Comparison of ENCODE assay signal across 8 cellular contexts in the genomic region with DNA sequence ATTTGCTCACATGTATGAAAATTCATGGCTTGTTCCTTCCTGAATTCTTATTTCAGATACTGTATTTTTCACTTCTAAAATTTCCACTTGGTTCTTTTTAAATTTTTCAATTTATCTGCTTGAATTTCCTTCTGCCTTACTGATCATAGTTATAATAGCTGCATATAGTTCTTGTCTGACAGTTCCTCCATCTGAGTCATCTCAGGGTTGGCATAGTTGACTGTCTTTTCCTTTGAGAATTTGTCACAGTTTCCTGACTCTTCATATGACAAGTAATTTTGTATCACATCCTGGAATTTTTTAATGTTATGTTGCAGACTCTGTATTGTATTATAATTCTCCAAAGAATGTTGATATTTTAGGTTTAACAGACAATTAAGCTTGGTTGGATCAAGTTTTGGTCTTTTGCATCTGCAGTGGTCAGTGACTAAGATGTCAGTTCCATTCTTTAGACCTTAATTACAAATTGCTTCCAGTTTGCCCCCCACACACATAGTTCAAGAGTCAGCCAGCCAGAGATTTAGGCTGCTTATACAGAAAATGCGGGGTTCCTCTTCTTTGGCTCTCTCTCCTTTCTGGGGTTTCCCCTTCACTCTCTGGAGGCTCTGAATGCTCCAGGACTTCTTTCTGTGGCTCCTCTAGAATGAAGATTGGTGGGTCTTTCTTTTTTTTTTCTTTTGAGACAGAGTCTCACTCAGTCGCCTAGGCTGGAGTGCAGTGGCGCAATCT.
A peak's percentile ranks its signal among the peaks of the same experiment; 100 is the strongest.
DNase-seq lines count a peak whose midpoint lies in the region; ATAC-seq and TF ChIP-seq lines count a peak whose summit lies in the region.
"Not testable (repeated sequence)": the region's sequence is repeated elsewhere in the genome, so short reads cannot be mapped to it uniquely, and the experiment has no call there.

No MANE protein-coding gene starts in this region.

- H3K4me3 Mint-ChIP-seq in activated T-cell treated with anti-CD3 and anti-CD28 coated beads, Interleukin-2, amount 50 U/mL, for 4 hours; activated naive CD8-positive, alpha-beta T cell treated with anti-CD3 and anti-CD28 coated beads, Interleukin-2, amount 50 U/mL, for 24 hours; stimulated activated effector memory CD8-positive, alpha-beta T cell treated with anti-CD3 and anti-CD28 coated beads, Interleukin-12 subunit alpha, Interleukin-12 subunit beta, amount 100 ng/mL, for 72 hours; stimulated activated naive CD8-positive, alpha-beta T cell treated with anti-CD3 and anti-CD28 coated beads, Interleukin-15, Interleukin-2, amounts not matched to agents 100 ng/mL and 50 ng/mL, for 24 hours: not testable (repeated sequence)

- H3K27ac Mint-ChIP-seq in activated naive CD8-positive, alpha-beta T cell treated with anti-CD3 and anti-CD28 coated beads, Interleukin-2, amount 50 U/mL, for 24 hours, result peak overlapping the region; percentile 54
- not testable (repeated sequence) for H3K27ac Mint-ChIP-seq in stimulated activated effector memory CD8-positive, alpha-beta T cell treated with anti-CD3 and anti-CD28 coated beads, Interleukin-12 subunit alpha, Interleukin-12 subunit beta, amount 100 ng/mL, for 72 hours
- peak overlapping the region; percentile 72 for H3K27ac Mint-ChIP-seq in stimulated activated naive CD8-positive, alpha-beta T cell treated with anti-CD3 and anti-CD28 coated beads, Interleukin-15, Interleukin-2, amounts not matched to agents 100 ng/mL and 50 ng/mL, for 24 hours

- H3K27me3 Mint-ChIP-seq in activated T-cell treated with anti-CD3 and anti-CD28 coated beads, Interleukin-2, amount 50 U/mL, for 4 hours (ENCODE audit: low read depth); activated naive CD8-positive, alpha-beta T cell treated with anti-CD3 and anti-CD28 coated beads, Interleukin-2, amount 50 U/mL, for 24 hours; stimulated activated naive CD8-positive, alpha-beta T cell treated with anti-CD3 and anti-CD28 coated beads, Interleukin-15, Interleukin-2, amounts not matched to agents 100 ng/mL and 50 ng/mL, for 24 hours: not testable (repeated sequence)

- DNase-seq in AG10803 (ENCODE audit: low read depth) (peak; percentile 1), MV-4-11 (lab: John Stamatoyannopoulos, UW) (peak; percentile 6), RPMI7951 (ENCODE audit: low read depth) (peak; percentile 3)
- not testable (repeated sequence) for DNase-seq in activated T-cell treated with anti-CD3 and anti-CD28 coated beads, Interleukin-2, amount 50 U/mL, for 4 hours; activated naive CD8-positive, alpha-beta T cell treated with anti-CD3 and anti-CD28 coated beads, Interleukin-2, amount 50 U/mL, for 24 hours; stimulated activated effector memory CD8-positive, alpha-beta T cell treated with anti-CD3 and anti-CD28 coated beads, Interleukin-12 subunit alpha, Interleukin-12 subunit beta, amount 100 ng/mL, for 72 hours (ENCODE audit: low spot score in 2 of 2)

- TF ChIP-seq CTCF in AG10803 (conservative IDR thresholded peaks at IDR 0.05; ENCODE audit: low read length), result not testable (repeated sequence)

- not testable (repeated sequence) for H3K9me3 Mint-ChIP-seq in activated T-cell treated with anti-CD3 and anti-CD28 coated beads, Interleukin-2, amount 50 U/mL, for 4 hours; activated naive CD8-positive, alpha-beta T cell treated with anti-CD3 and anti-CD28 coated beads, Interleukin-2, amount 50 U/mL, for 24 hours; stimulated activated effector memory CD8-positive, alpha-beta T cell treated with anti-CD3 and anti-CD28 coated beads, Interleukin-12 subunit alpha, Interleukin-12 subunit beta, amount 100 ng/mL, for 72 hours; stimulated activated naive CD8-positive, alpha-beta T cell treated with anti-CD3 and anti-CD28 coated beads, Interleukin-15, Interleukin-2, amounts not matched to agents 100 ng/mL and 50 ng/mL, for 24 hours

- not testable (repeated sequence) for H3K4me1 Mint-ChIP-seq in activated T-cell treated with anti-CD3 and anti-CD28 coated beads, Interleukin-2, amount 50 U/mL, for 4 hours (ENCODE audit: low read depth); activated naive CD8-positive, alpha-beta T cell treated with anti-CD3 and anti-CD28 coated beads, Interleukin-2, amount 50 U/mL, for 24 hours; stimulated activated effector memory CD8-positive, alpha-beta T cell treated with anti-CD3 and anti-CD28 coated beads, Interleukin-12 subunit alpha, Interleukin-12 subunit beta, amount 100 ng/mL, for 72 hours; stimulated activated naive CD8-positive, alpha-beta T cell treated with anti-CD3 and anti-CD28 coated beads, Interleukin-15, Interleukin-2, amounts not matched to agents 100 ng/mL and 50 ng/mL, for 24 hours (ENCODE audit: low read depth)

- H3K36me3 Mint-ChIP-seq in activated T-cell treated with anti-CD3 and anti-CD28 coated beads, Interleukin-2, amount 50 U/mL, for 4 hours (ENCODE audit: insufficient read depth); activated naive CD8-positive, alpha-beta T cell treated with anti-CD3 and anti-CD28 coated beads, Interleukin-2, amount 50 U/mL, for 24 hours (ENCODE audit: low read depth); stimulated activated effector memory CD8-positive, alpha-beta T cell treated with anti-CD3 and anti-CD28 coated beads, Interleukin-12 subunit alpha, Interleukin-12 subunit beta, amount 100 ng/mL, for 72 hours; stimulated activated naive CD8-positive, alpha-beta T cell treated with anti-CD3 and anti-CD28 coated beads, Interleukin-15, Interleukin-2, amounts not matched to agents 100 ng/mL and 50 ng/mL, for 24 hours (ENCODE audit: low read depth): not testable (repeated sequence)

- peak; percentile 55 for ATAC-seq in GM21529 (IDR thresholded peaks at IDR 0.05; ENCODE audit: unreplicated experiment)
- peak; percentile 48 to 56 for ATAC-seq in activated T-cell treated with anti-CD3 and anti-CD28 coated beads, Interleukin-2, amount 50 U/mL, for 4 hours
- peak; percentile 82 for ATAC-seq in activated naive CD8-positive, alpha-beta T cell treated with anti-CD3 and anti-CD28 coated beads, Interleukin-2, amount 50 U/mL, for 24 hours
- ATAC-seq in stimulated activated effector memory CD8-positive, alpha-beta T cell treated with anti-CD3 and anti-CD28 coated beads, Interleukin-12 subunit alpha, Interleukin-12 subunit beta, amount 100 ng/mL, for 72 hours, result peak; percentile 81

- H3K4me3 ChIP-seq in AG10803 (ENCODE audit: low read length), result not testable (repeated sequence)
